Comparison of ENCODE assay signal across 10 cellular contexts in the genomic region with DNA sequence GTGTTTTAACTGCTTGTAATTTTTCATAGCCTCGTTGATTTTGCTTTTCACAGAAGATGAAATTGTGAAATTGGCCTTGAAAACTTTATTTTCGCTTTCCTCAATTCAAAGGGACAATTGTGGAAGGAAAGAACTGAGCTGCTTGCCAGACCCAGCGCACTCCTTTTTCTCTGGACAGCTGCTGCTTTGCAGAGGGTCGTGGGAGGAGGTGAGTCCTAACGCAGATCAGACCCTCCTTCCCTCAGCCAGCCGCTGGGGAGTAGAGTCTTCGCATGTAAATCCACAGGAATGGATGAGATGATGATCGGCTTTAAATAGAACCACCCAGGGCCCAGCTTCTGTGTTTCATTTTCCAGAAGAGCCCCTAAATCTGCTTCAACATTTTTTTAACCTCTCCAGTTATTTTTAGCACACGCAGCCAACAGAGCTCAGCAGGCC. TPM values are rescaled to one million over a fixed set of nuclear protein-coding genes. Genes with fewer than 3 reads are reported as not detected.
A peak's percentile ranks its signal among the peaks of the same experiment; 100 is the strongest.
DNase-seq lines count a peak whose midpoint lies in the region; ATAC-seq and TF ChIP-seq lines count a peak whose summit lies in the region.
"Had no signal": no experiment of that assay in that cellular context is flagged by ENCODE, and none has a peak within 500 bp of the region (broad histone marks: within the 10 kb centered on the region; RNA-seq: fewer than 3 reads in every experiment).

No MANE protein-coding gene starts in this region.

- TF ChIP-seq EP300 in ovary (IDR thresholded peaks at IDR 0.05) = no peak

- H3K4me1 Mint-ChIP-seq in endodermal cell = peaks cover 31% of the 10 kb centered on the region

- TF ChIP-seq POLR2A in ovary (IDR thresholded peaks at IDR 0.05) = no peak

- H3K27ac ChIP-seq in ovary (peak overlapping the region; percentile 44 to 79), endodermal cell (ENCODE audit: low read depth, low read length) (no peak overlapping the region)
- H3K27ac ChIP-seq: foreskin keratinocyte had no signal

- no peaks in the 10 kb centered on the region for H3K36me3 Mint-ChIP-seq in endodermal cell (ENCODE audit: low read depth)

- H3K9me3 ChIP-seq in ovary (no peaks in the 10 kb centered on the region), endodermal cell (ENCODE audit: control insufficient read depth, low read length) (no peaks in the 10 kb centered on the region)
- H3K9me3 ChIP-seq: Caco-2 had no signal

- no peak overlapping the region for H3K27ac Mint-ChIP-seq in endodermal cell

- no peaks in the 10 kb centered on the region for H3K9me3 Mint-ChIP-seq in endodermal cell

- CTCF ChIA-PET in BJ (lab: Yijun Ruan, JAX) = interaction anchor here (0.8 to 1.2 kb wide), 3 partner anchors 11 to 578 kb away, joined by 3 to 4 read pairs (median 3); no protein-coding TSS in a partner anchor

- H3K27me3 Mint-ChIP-seq in endodermal cell (ENCODE audit: insufficient read depth) = no peaks in the 10 kb centered on the region

- intact Hi-C loops in ovary (cut with DNase I) = no loop called here

- 1 to 5% (median 2%) methylated on average over 9 of the region's 9 CpGs for WGBS in ovary, 3 donors
- WGBS in endodermal cell (ENCODE audit: insufficient coverage in 1 of 2, insufficient read length in 1 of 2), 2 experiments = 66 to 70% methylated on average over 7 to 9 of the region's 9 CpGs

- H3K9ac ChIP-seq in endodermal cell (ENCODE audit: extremely low read depth, low read length, poor library complexity, severe bottlenecking) = no peak overlapping the region

- H3K27me3 ChIP-seq in BJ (ENCODE audit: control insufficient read depth, insufficient read depth, low read length) (no peaks in the 10 kb centered on the region), ovary (no peaks in the 10 kb centered on the region), endodermal cell (ENCODE audit: control insufficient read depth, insufficient read depth, low read length, poor library complexity, severe bottlenecking) (no peaks in the 10 kb centered on the region)
- H3K27me3 ChIP-seq: foreskin keratinocyte had no signal

- H3K36me3 ChIP-seq in BJ (ENCODE audit: control insufficient read depth, insufficient read depth, low read length) (no peaks in the 10 kb centered on the region), ovary (no peaks in the 10 kb centered on the region), endodermal cell (ENCODE audit: control insufficient read depth, insufficient read depth, low read length) (no peaks in the 10 kb centered on the region)

- TF ChIP-seq CTCF in BJ (IDR thresholded peaks at IDR 0.05; ENCODE audit: insufficient read depth, low read depth, low read length) = no peak
- TF ChIP-seq CTCF in ovary (IDR thresholded peaks at IDR 0.05) = no peak
- no peak for TF ChIP-seq CTCF in endodermal cell (conservative IDR thresholded peaks at IDR 0.05)

- peaks cover 5% of the 10 kb centered on the region for H3K4me1 ChIP-seq in ovary (ENCODE audit: insufficient read depth)
- peaks cover 3% of the 10 kb centered on the region for H3K4me1 ChIP-seq in endodermal cell (ENCODE audit: control insufficient read depth, insufficient read depth, low read length)
- H3K4me1 ChIP-seq: Caco-2, foreskin keratinocyte had no signal

- H3K4me3 ChIP-seq in BJ (ENCODE audit: low read depth, low read length) = peak overlapping the region; percentile 18; the same call in 1 of the 2 replicates
- peak overlapping the region; percentile 32 for H3K4me3 ChIP-seq in ovary
- H3K4me3 ChIP-seq in endodermal cell (ENCODE audit: low read length) = no peak overlapping the region

- ATAC-seq in HG03378 (IDR thresholded peaks at IDR 0.05; ENCODE audit: unreplicated experiment) = no peak
- ATAC-seq: foreskin keratinocyte had no signal

- DNase-seq in BJ (ENCODE audit: low read depth) (no peak), RPMI7951 (ENCODE audit: low read depth) (peak; percentile 45), fibroblast of peridontal ligament (ENCODE audit: extremely low read depth) (peak; percentile 83), ovary (peak; percentile 45 to 66 (median 57)), foreskin melanocyte (no peak), NCI-H226 (no peak), endodermal cell (no peak)
- DNase-seq: Caco-2, foreskin keratinocyte had no signal

- H3K4me3 Mint-ChIP-seq in endodermal cell = no peak overlapping the region

- POLR2A ChIA-PET in BJ (lab: Charles Lee) = no interaction called here

RNA-seq across cellular contexts. Expression of gene UBE2E1, which starts 42.7 kb away (rescaled TPM):
- polyA plus RNA-seq in BJ (2011; rRNA removed) (70.0 and 135 TPM in 2 replicates), ovary (100 to 1,000 TPM in 1 of 2 donors, 10 to 100 TPM in 1; 65.9 to 133 TPM)
- 26.8 and 40.1 TPM in 2 replicates for polyA minus RNA-seq in BJ (2011; rRNA and poly(A)+ RNA removed)
- 153 and 179 TPM in 2 replicates for total RNA-seq in RPMI7951 (2014; rRNA removed; shearing (Covaris generic))
- total RNA-seq in ovary (10 to 100 TPM; 65.2 to 78.4 (median 76.7) TPM), endodermal cell (100 to 1,000 TPM; 112 to 120 TPM)
- polyA plus RNA-seq in endodermal cell (2013, experiment 1 of 2) = 156 TPM
- polyA plus RNA-seq in endodermal cell (2013, experiment 2 of 2) = 143 TPM

Comparison
In these comparisons a context has a peak if more than half of its experiments do, and no peak if none do; other contexts are left out.
1. DNase-seq: peak in RPMI7951 (single experiment), fibroblast of peridontal ligament (single experiment) and ovary (5 of 5); none in BJ (single experiment), foreskin melanocyte (single experiment), NCI-H226 (single experiment) and endodermal cell (single experiment).